ENCODE assay signal across 18 cellular contexts in genomic region chr3:172020763-172021162, GRCh38. TPM values are rescaled to one million over a fixed set of nuclear protein-coding genes. Genes with fewer than 3 reads are reported as not detected.
A peak's percentile ranks its signal among the peaks of the same experiment; 100 is the strongest.
DNase-seq lines count a peak whose midpoint lies in the region; ATAC-seq and TF ChIP-seq lines count a peak whose summit lies in the region.
"Had no signal": no experiment of that assay in that cellular context is flagged by ENCODE, and none has a peak within 500 bp of the region (broad histone marks: within the 10 kb centered on the region; RNA-seq: fewer than 3 reads in every experiment).

No MANE protein-coding gene starts in this region.

- H4K20me1 ChIP-seq in GM23338 (replicated peaks; ENCODE audit: insufficient read depth): no peaks in the 10 kb centered on the region
- no peaks in the 10 kb centered on the region for H4K20me1 ChIP-seq in PC-9 (ENCODE audit: insufficient read depth)
- H4K20me1 ChIP-seq: BLaER1 treated with 17β-estradiol and CSF1 and Interleukin-3, amounts not matched to agents 10 nM and 100 nM had no signal

- H3K4me1 Mint-ChIP-seq in GM23338: no peaks in the 10 kb centered on the region
- H3K4me1 Mint-ChIP-seq: B cell had no signal

- H3K4me3 Mint-ChIP-seq in GM23338: no peak overlapping the region
- H3K4me3 Mint-ChIP-seq: B cell; CD4-positive, alpha-beta T cell; CD8-positive, alpha-beta T cell had no signal

- no peak overlapping the region for H3K9ac ChIP-seq in parathyroid adenoma
- H3K9ac ChIP-seq: BLaER1 treated with 17β-estradiol and CSF1 and Interleukin-3, amounts not matched to agents 10 nM and 100 nM had no signal

- H3K36me3 ChIP-seq in GM23338 (ENCODE audit: insufficient read depth): no peaks in the 10 kb centered on the region
- H3K36me3 ChIP-seq in PC-9 (ENCODE audit: low read depth): no peaks in the 10 kb centered on the region
- no peaks in the 10 kb centered on the region for H3K36me3 ChIP-seq in parathyroid adenoma (ENCODE audit: control insufficient read depth, insufficient read depth, low read length)
- H3K36me3 ChIP-seq: BLaER1 treated with 17β-estradiol and CSF1 and Interleukin-3, amounts not matched to agents 10 nM and 100 nM had no signal

- H2AFZ ChIP-seq in GM23338 (peak overlapping the region; percentile 12; the same call in 1 of the 2 replicates), PC-9 (peak overlapping the region; percentile 42; the same call in 1 of the 2 replicates), parathyroid adenoma (peak overlapping the region; percentile 13)

- H3K27me3 Mint-ChIP-seq in GM23338 (ENCODE audit: insufficient read depth, low read depth, poor library complexity): no peaks in the 10 kb centered on the region
- H3K27me3 Mint-ChIP-seq: CD4-positive, alpha-beta T cell had no signal

- H3K4me3 ChIP-seq in GM23338: no peak overlapping the region
- no peak overlapping the region for H3K4me3 ChIP-seq in PC-9
- H3K4me3 ChIP-seq in parathyroid adenoma (ENCODE audit: low read depth, low read length): no peak overlapping the region
- H3K4me3 ChIP-seq: A549; BLaER1 treated with 17β-estradiol and CSF1 and Interleukin-3, amounts not matched to agents 10 nM and 100 nM had no signal

- H3K27ac ChIP-seq in GM23338 (ENCODE audit: low read depth) (no peak overlapping the region), PC-9 (no peak overlapping the region), parathyroid adenoma (no peak overlapping the region)
- H3K27ac ChIP-seq: 22Rv1; A549; BLaER1 treated with 17β-estradiol and CSF1 and Interleukin-3, amounts not matched to agents 10 nM and 100 nM; C4-2B had no signal

- no TSS peak for BruUV-seq in PC-9 (replicated peaks; lab: Mats Ljungman, UMichigan)

- no peak overlapping the region for H3K27ac Mint-ChIP-seq in GM23338
- H3K27ac Mint-ChIP-seq: B cell; CD4-positive, alpha-beta T cell; CD8-positive, alpha-beta T cell had no signal

- no peak for TF ChIP-seq CTCF in GM23338 (conservative IDR thresholded peaks at IDR 0.05; ENCODE audit: low read depth in 2 of 2)
- TF ChIP-seq CTCF in PC-9 (conservative IDR thresholded peaks at IDR 0.05): no peak
- no peak for TF ChIP-seq CTCF in parathyroid adenoma (IDR thresholded peaks at IDR 0.05)

- POLR2A ChIA-PET in PC-9 (lab: Charles Lee; ENCODE audit: unreplicated experiment): no interaction called here

- no peaks in the 10 kb centered on the region for H3K9me3 Mint-ChIP-seq in GM23338
- H3K9me3 Mint-ChIP-seq: CD4-positive, alpha-beta T cell; CD8-positive, alpha-beta T cell had no signal

- H3K27me3 ChIP-seq in GM23338 (ENCODE audit: insufficient read depth) (no peaks in the 10 kb centered on the region), PC-9 (ENCODE audit: insufficient read depth, low read depth) (no peaks in the 10 kb centered on the region), parathyroid adenoma (ENCODE audit: control insufficient read depth, insufficient read depth, low read length) (no peaks in the 10 kb centered on the region)
- H3K27me3 ChIP-seq: BLaER1 treated with 17β-estradiol and CSF1 and Interleukin-3, amounts not matched to agents 10 nM and 100 nM had no signal

- H3K79me2 ChIP-seq in GM23338 (replicated peaks; ENCODE audit: insufficient read depth) (no peaks in the 10 kb centered on the region), PC-9 (ENCODE audit: low read depth) (no peaks in the 10 kb centered on the region), parathyroid adenoma (no peaks in the 10 kb centered on the region)

- H3K9me3 ChIP-seq in PC-9 (ENCODE audit: insufficient read depth, low read depth): peaks cover 6% of the 10 kb centered on the region
- H3K9me3 ChIP-seq in parathyroid adenoma (ENCODE audit: control insufficient read depth, low read length): no peaks in the 10 kb centered on the region
- H3K9me3 ChIP-seq: A549, Caco-2 had no signal

- no peak overlapping the region for H3K4me2 ChIP-seq in GM23338
- H3K4me2 ChIP-seq in PC-9: no peak overlapping the region
- no peak overlapping the region for H3K4me2 ChIP-seq in parathyroid adenoma (ENCODE audit: low read length)
- H3K4me2 ChIP-seq: A549; BLaER1 treated with 17β-estradiol and CSF1 and Interleukin-3, amounts not matched to agents 10 nM and 100 nM had no signal

- CTCF ChIA-PET in PC-9 (lab: Charles Lee): no interaction called here

- no peaks in the 10 kb centered on the region for H3K4me1 ChIP-seq in GM23338 (ENCODE audit: insufficient read depth)
- H3K4me1 ChIP-seq in PC-9 (replicated peaks; ENCODE audit: insufficient read depth): no peaks in the 10 kb centered on the region
- no peaks in the 10 kb centered on the region for H3K4me1 ChIP-seq in parathyroid adenoma
- H3K4me1 ChIP-seq: A549; BLaER1 treated with 17β-estradiol and CSF1 and Interleukin-3, amounts not matched to agents 10 nM and 100 nM; Caco-2 had no signal

- intact Hi-C loops in PC-9 (cut with micrococcal nuclease; ENCODE audit: unreplicated experiment): no loop called here

- DNase-seq in GM23338 (ENCODE audit: low spot score) (no peak), PC-9 (no peak), hepatic stellate cell (ENCODE audit: low spot score) (no peak)
- DNase-seq in stimulated activated CD4-positive, alpha-beta T cell treated with anti-CD3 and anti-CD28 coated beads, Interleukin-1b, Interleukin-23, amount 100 ng/mL, for 48 hours: no peak
- DNase-seq: AML-193; Caco-2; Calu3; CD4-positive, alpha-beta T cell; CD8-positive, alpha-beta T cell; DMS79 treated with DMSO at 0.1 percent for 48 hours; GF-D8 had no signal

- peaks cover 7% of the 10 kb centered on the region; the same call in 1 of the 2 replicates for H3K9me2 ChIP-seq in GM23338 (ENCODE audit: insufficient read depth)
- H3K9me2 ChIP-seq in PC-9 (ENCODE audit: insufficient read depth): no peaks in the 10 kb centered on the region

- ATAC-seq in GM23338 (no peak), HG02678 (IDR thresholded peaks at IDR 0.05; ENCODE audit: unreplicated experiment) (no peak)
- ATAC-seq: A549; CD8-positive, alpha-beta T cell had no signal

- H3F3A ChIP-seq in GM23338 (replicated peaks; ENCODE audit: low read depth) (no peaks in the 10 kb centered on the region), PC-9 (ENCODE audit: insufficient read depth, low read depth) (no peaks in the 10 kb centered on the region)

- no peaks in the 10 kb centered on the region for H3K36me3 Mint-ChIP-seq in GM23338 (ENCODE audit: low read depth)
- H3K36me3 Mint-ChIP-seq: CD8-positive, alpha-beta T cell had no signal

TF ChIP-seq in GM23338, 12 proteins besides CTCF, POLR2A, EP300 and RAD21:
- TF ChIP-seq, protein P1, sequence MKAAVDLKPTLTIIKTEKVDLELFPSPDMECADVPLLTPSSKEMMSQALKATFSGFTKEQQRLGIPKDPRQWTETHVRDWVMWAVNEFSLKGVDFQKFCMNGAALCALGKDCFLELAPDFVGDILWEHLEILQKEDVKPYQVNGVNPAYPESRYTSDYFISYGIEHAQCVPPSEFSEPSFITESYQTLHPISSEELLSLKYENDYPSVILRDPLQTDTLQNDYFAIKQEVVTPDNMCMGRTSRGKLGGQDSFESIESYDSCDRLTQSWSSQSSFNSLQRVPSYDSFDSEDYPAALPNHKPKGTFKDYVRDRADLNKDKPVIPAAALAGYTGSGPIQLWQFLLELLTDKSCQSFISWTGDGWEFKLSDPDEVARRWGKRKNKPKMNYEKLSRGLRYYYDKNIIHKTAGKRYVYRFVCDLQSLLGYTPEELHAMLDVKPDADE (IDR thresholded peaks at IDR 0.05): no peak
- no peak for TF ChIP-seq EZH2phosphoT487 (IDR thresholded peaks at IDR 0.05; ENCODE audit: unreplicated experiment)
- no peak for TF ChIP-seq JUNB (IDR thresholded peaks at IDR 0.05; ENCODE audit: unreplicated experiment)
- TF ChIP-seq CREB1 (CRISPR knock-in tag; IDR thresholded peaks at IDR 0.05; ENCODE audit: low read depth): no peak
- no peak for TF ChIP-seq ZNF331 (CRISPR knock-in tag; IDR thresholded peaks at IDR 0.05; ENCODE audit: low read depth)
TF ChIP-seq in GM23338: peak in this region for 0.

RNA-seq across cellular contexts. Expression of gene FNDC3B, which starts 18.6 kb away (rescaled TPM):
- 45.0 and 55.4 TPM in 2 replicates for total RNA-seq in GM23338 (2014; rRNA removed; shearing (Covaris generic))
- polyA plus RNA-seq in GM23338 (2016; fragmentation: Nextera tagmentation; extraction: Ambion mirVana): 17.8 and 19.1 TPM in 2 replicates
- 79.4 and 106 TPM in 2 replicates for total RNA-seq in PC-9 (2021)
